Comparison of ENCODE assay signal across 26 cellular contexts in the genomic region with DNA sequence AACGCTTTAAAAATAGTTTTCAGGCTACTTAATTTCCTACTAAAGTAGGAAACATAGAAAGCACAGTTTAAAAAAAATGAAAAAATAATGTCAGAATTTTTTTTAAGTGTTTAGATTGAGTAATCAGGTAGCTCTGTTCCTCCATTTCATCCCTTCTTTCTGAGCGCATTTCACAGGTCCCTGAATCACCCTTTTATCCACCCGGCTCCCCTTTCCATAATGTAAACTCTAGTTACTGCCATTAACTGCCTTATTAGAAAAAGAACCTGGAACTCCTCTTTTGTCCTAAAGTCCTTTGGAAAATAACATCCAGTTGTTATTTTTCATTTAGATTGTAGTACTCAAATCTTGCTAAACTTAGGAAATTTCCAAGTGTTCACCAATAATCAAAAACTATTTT. TPM values are rescaled to one million over a fixed set of nuclear protein-coding genes. Genes with fewer than 3 reads are reported as not detected.
A peak's percentile ranks its signal among the peaks of the same experiment; 100 is the strongest.
DNase-seq lines count a peak whose midpoint lies in the region; TF ChIP-seq lines count a peak whose summit lies in the region.
"Had no signal": no experiment of that assay in that cellular context is flagged by ENCODE, and none has a peak within 500 bp of the region (broad histone marks: within the 10 kb centered on the region; RNA-seq: fewer than 3 reads in every experiment).

No MANE protein-coding gene starts in this region.

- H3K4me3 ChIP-seq in GM12865 (ENCODE audit: low read depth, low read length): peak overlapping the region; percentile 45; the same call in 1 of the 2 replicates
- H3K4me3 ChIP-seq: HAP-1 had no signal

- no peak overlapping the region for H3K4me3 Mint-ChIP-seq in chondrocyte (ENCODE audit: unreplicated experiment)
- H3K4me3 Mint-ChIP-seq: B cell; CD8-positive, alpha-beta T cell; HFFc6; IgD-negative memory B cell had no signal

- H3K27ac Mint-ChIP-seq in chondrocyte (ENCODE audit: unreplicated experiment): no peak overlapping the region
- H3K27ac Mint-ChIP-seq: B cell; CD8-positive, alpha-beta T cell; HFFc6; IgD-negative memory B cell had no signal

- TF ChIP-seq CTCF in GM12865 (IDR thresholded peaks at IDR 0.05; ENCODE audit: insufficient read depth, low read depth, low read length, missing control alignments) (no peak), chondrocyte (IDR thresholded peaks at IDR 0.05) (no peak)

- H3K36me3 Mint-ChIP-seq in chondrocyte (ENCODE audit: low read depth): no peaks in the 10 kb centered on the region
- H3K36me3 Mint-ChIP-seq: CD8-positive, alpha-beta T cell had no signal

- H3K4me1 Mint-ChIP-seq in chondrocyte (ENCODE audit: low read depth): peaks cover under 1% of the 10 kb centered on the region
- H3K4me1 Mint-ChIP-seq: B cell had no signal

- DNase-seq in NCI-H1417 (lab: John Stamatoyannopoulos, UW) (peak in 2 of 3 experiments; percentile 21 to 81), NCI-H1417 treated with DMSO at 0.1 percent for 48 hours (lab: John Stamatoyannopoulos, UW) (no peak), GM12865 (ENCODE audit: low read depth) (no peak), NCI-H69 (lab: John Stamatoyannopoulos, UW) (peak; percentile 29), cerebellar cortex (ENCODE audit: low spot score) (peak; percentile 58), SKM-1 treated with dmso at 0.1 percent for 144 hours (lab: John Stamatoyannopoulos, UW; ENCODE audit: unreplicated experiment) (no peak), chondrocyte (ENCODE audit: low spot score) (no peak), glomerular visceral epithelial cell (ENCODE audit: extremely low spot score) (no peak)
- DNase-seq: Caco-2; CD8-positive, alpha-beta T cell; EL; GF-D8; GOT3; HFFc6; MM.1S; NCI-H1436 treated with DMSO at 0.1 percent for 48 hours; NCI-H187 treated with DMSO at 0.1 percent for 48 hours; NCI-H2107; NCI-H446 treated with DMSO at 0.1 percent for 48 hours; NCI-H774; Right ventricle myocardium superior; RPMI8226 had no signal

- no peaks in the 10 kb centered on the region for H3K9me3 Mint-ChIP-seq in chondrocyte (ENCODE audit: low read depth)

- H3K27me3 Mint-ChIP-seq in chondrocyte (ENCODE audit: low read depth): no peaks in the 10 kb centered on the region

RNA-seq across cellular contexts. Expression of a gene that starts 5.8 kb away (rescaled TPM):
- total RNA-seq in chondrocyte: 0.26 to 0.30 TPM in 2 of 3 replicates, not detected in the other
- total RNA-seq: B cell; Caco-2; CD8-positive, alpha-beta T cell; HFFc6; Right ventricle myocardium superior; T-helper 1 cell treated with Interleukin-12 subunit alpha and Interleukin-12 subunit beta and Interleukin-4 antibody, amounts not matched to agents 30 ng/mL and 1 ng/mL, for 36 hours had no signal

Comparison
In these comparisons a context has a peak if more than half of its experiments do, and no peak if none do; other contexts are left out.
1. DNase-seq: peak in NCI-H1417 (2 of 3), NCI-H69 (single experiment) and cerebellar cortex (single experiment); none in NCI-H1417 treated with DMSO at 0.1 percent for 48 hours (single experiment), GM12865 (single experiment), SKM-1 treated with dmso at 0.1 percent for 144 hours (single experiment), chondrocyte (single experiment) and glomerular visceral epithelial cell (single experiment).